Comparison of ENCODE assay signal across 3 cellular contexts in the genomic region with DNA sequence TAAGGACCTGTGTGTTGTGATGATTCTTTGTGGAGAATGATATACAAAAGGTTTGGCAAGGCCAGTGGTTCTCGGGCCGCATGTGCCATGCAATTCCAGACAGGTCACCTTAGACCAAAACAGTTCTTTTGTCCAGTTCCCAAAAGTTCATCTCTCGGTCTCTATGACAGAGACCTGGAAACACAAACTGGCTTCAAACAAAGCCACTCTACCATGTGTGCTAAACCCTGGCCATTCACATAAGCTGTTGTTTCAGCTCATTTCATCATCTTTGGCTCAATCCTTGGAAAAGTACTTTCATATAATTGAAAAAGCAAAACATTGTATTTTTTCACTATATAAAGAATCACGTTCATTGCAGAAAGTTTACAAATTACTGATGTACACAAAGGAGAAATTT.
A peak's percentile ranks its signal among the peaks of the same experiment; 100 is the strongest.
TF ChIP-seq lines count a peak whose summit lies in the region.

No MANE protein-coding gene starts in this region.

TF ChIP-seq in HCT116, 20 proteins besides CTCF, POLR2A, EP300 and RAD21:
- TF ChIP-seq, protein P1, sequence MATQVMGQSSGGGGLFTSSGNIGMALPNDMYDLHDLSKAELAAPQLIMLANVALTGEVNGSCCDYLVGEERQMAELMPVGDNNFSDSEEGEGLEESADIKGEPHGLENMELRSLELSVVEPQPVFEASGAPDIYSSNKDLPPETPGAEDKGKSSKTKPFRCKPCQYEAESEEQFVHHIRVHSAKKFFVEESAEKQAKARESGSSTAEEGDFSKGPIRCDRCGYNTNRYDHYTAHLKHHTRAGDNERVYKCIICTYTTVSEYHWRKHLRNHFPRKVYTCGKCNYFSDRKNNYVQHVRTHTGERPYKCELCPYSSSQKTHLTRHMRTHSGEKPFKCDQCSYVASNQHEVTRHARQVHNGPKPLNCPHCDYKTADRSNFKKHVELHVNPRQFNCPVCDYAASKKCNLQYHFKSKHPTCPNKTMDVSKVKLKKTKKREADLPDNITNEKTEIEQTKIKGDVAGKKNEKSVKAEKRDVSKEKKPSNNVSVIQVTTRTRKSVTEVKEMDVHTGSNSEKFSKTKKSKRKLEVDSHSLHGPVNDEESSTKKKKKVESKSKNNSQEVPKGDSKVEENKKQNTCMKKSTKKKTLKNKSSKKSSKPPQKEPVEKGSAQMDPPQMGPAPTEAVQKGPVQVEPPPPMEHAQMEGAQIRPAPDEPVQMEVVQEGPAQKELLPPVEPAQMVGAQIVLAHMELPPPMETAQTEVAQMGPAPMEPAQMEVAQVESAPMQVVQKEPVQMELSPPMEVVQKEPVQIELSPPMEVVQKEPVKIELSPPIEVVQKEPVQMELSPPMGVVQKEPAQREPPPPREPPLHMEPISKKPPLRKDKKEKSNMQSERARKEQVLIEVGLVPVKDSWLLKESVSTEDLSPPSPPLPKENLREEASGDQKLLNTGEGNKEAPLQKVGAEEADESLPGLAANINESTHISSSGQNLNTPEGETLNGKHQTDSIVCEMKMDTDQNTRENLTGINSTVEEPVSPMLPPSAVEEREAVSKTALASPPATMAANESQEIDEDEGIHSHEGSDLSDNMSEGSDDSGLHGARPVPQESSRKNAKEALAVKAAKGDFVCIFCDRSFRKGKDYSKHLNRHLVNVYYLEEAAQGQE (IDR thresholded peaks at IDR 0.05; ENCODE audit: low read depth): no peak
- TF ChIP-seq ELF1 (IDR thresholded peaks at IDR 0.05; ENCODE audit: borderline replicate concordance, low read depth) (no peak), CEBPB (IDR thresholded peaks at IDR 0.05; ENCODE audit: low read depth) (0 out of 2 replicates have a peak, but pooled peaks have one; percentile 31)
- TF ChIP-seq, protein P2, sequence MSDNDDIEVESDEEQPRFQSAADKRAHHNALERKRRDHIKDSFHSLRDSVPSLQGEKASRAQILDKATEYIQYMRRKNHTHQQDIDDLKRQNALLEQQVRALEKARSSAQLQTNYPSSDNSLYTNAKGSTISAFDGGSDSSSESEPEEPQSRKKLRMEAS (IDR thresholded peaks at IDR 0.05): peak; percentile 61
TF ChIP-seq in HCT116: peak in this region for 2.

TF ChIP-seq in WTC11, 78 proteins besides CTCF, POLR2A, EP300 and RAD21:
- TF ChIP-seq, protein P2 (CRISPR knock-in tag; IDR thresholded peaks at IDR 0.05): no peak
- peak; percentile 75 for TF ChIP-seq GABPB1 (CRISPR knock-in tag; IDR thresholded peaks at IDR 0.05)

TF ChIP-seq in H1, 55 proteins besides CTCF, POLR2A, EP300 and RAD21:
- TF ChIP-seq HDAC6 (IDR thresholded peaks at IDR 0.05; ENCODE audit: low read depth, low read length) (no peak), KDM5A (IDR thresholded peaks at IDR 0.05; ENCODE audit: low read length) (no peak), GTF2F1 (IDR thresholded peaks at IDR 0.05; ENCODE audit: borderline replicate concordance, low read depth, low read length) (no peak), TCF12 (IDR thresholded peaks at IDR 0.05; ENCODE audit: low read depth, low read length) (no peak), PHF8 (conservative IDR thresholded peaks at IDR 0.05; ENCODE audit: low read depth, low read length) (no peak), SIX5 (IDR thresholded peaks at IDR 0.05; ENCODE audit: low read depth, low read length) (no peak), BRCA1 (IDR thresholded peaks at IDR 0.05; ENCODE audit: low read depth, low read length) (no peak), NANOG (IDR thresholded peaks at IDR 0.05; ENCODE audit: insufficient read depth, low read depth, low read length, poor library complexity, severe bottlenecking) (no peak), TBP (IDR thresholded peaks at IDR 0.05; ENCODE audit: low read depth, low read length) (no peak), TEAD4 (IDR thresholded peaks at IDR 0.05; ENCODE audit: low read depth, low read length) (no peak), GABPA (IDR thresholded peaks at IDR 0.05; ENCODE audit: borderline replicate concordance, insufficient read depth, low read length) (no peak), MAFK (IDR thresholded peaks at IDR 0.05; ENCODE audit: low read depth, low read length) (no peak), CBX8 (IDR thresholded peaks at IDR 0.05; ENCODE audit: borderline replicate concordance, low read depth, low read length) (no peak), SRF (IDR thresholded peaks at IDR 0.05; ENCODE audit: low read depth, low read length) (no peak), TAF1 (IDR thresholded peaks at IDR 0.05; ENCODE audit: low read depth, low read length) (no peak), RBBP5 (IDR thresholded peaks at IDR 0.05; ENCODE audit: borderline replicate concordance, low read depth, low read length) (no peak), JUN (IDR thresholded peaks at IDR 0.05; ENCODE audit: low read depth, low read length) (no peak)
TF ChIP-seq in H1: peak in this region for 0.
